Comparison of ENCODE assay signal across 27 cellular contexts in genomic region chr2:128286011-128286721, GRCh38. TPM values are rescaled to one million over a fixed set of nuclear protein-coding genes. Genes with fewer than 3 reads are reported as not detected.
DNase-seq lines count a peak whose midpoint lies in the region; ATAC-seq, FAIRE-seq and TF ChIP-seq lines count a peak whose summit lies in the region.
"Had no signal": no experiment of that assay in that cellular context is flagged by ENCODE, and none has a peak within 500 bp of the region (broad histone marks: within the 10 kb centered on the region; RNA-seq: fewer than 3 reads in every experiment).

No MANE protein-coding gene starts in this region.

- H3K4me1 Mint-ChIP-seq in GM23338 (peaks cover 41% of the 10 kb centered on the region), chondrocyte (ENCODE audit: low read depth) (peaks cover 5% of the 10 kb centered on the region)

- no peak overlapping the region for H4K91ac ChIP-seq in neuronal stem cell (ENCODE audit: low read depth, low read length, poor library complexity)

- no peaks in the 10 kb centered on the region for H3K27me3 ChIP-seq in GM23338 (ENCODE audit: insufficient read depth)
- no peaks in the 10 kb centered on the region for H3K27me3 ChIP-seq in hepatocyte
- no peaks in the 10 kb centered on the region for H3K27me3 ChIP-seq in neuronal stem cell (ENCODE audit: control insufficient read depth in 3 of 3, insufficient read depth in 3 of 3, low read depth in 1 of 3, low read length in 3 of 3)
- H3K27me3 ChIP-seq: Peyer's patch had no signal

- no peak overlapping the region for H2AK5ac ChIP-seq in neuronal stem cell (ENCODE audit: low read depth, low read length)

- no peak overlapping the region for H2BK5ac ChIP-seq in neuronal stem cell (ENCODE audit: low read length)

- H3K36me3 Mint-ChIP-seq in GM23338 (ENCODE audit: low read depth) (peaks cover 6% of the 10 kb centered on the region; the same call in 1 of the 3 replicates), chondrocyte (ENCODE audit: low read depth) (peaks cover 4% of the 10 kb centered on the region)
- H3K36me3 Mint-ChIP-seq: activated CD8-positive, alpha-beta memory T cell treated with anti-CD3 and anti-CD28 coated beads, Interleukin-2, amount 10 ng/mL, durations not matched to agents 7 days and 5 days had no signal

- H3K9me3 Mint-ChIP-seq in GM23338 (no peaks in the 10 kb centered on the region), chondrocyte (ENCODE audit: low read depth) (peaks cover 5% of the 10 kb centered on the region)
- H3K9me3 Mint-ChIP-seq: activated CD4-positive, alpha-beta T cell treated with anti-CD3 and anti-CD28 coated beads, Interleukin-2, amount 10 ng/mL, durations not matched to agents 7 days and 5 days; activated naive CD4-positive, alpha-beta T cell treated with anti-CD3 and anti-CD28 coated beads for 36 hours; activated T-cell treated with anti-CD3 and anti-CD28 coated beads, Interleukin-2, amount 50 U/mL, for 72 hours had no signal

- H2BK15ac ChIP-seq in neuronal stem cell (ENCODE audit: low read length), result no peak overlapping the region

- H3K4me3 ChIP-seq in GM23338 (no peak overlapping the region), hepatocyte (no peak overlapping the region), neuronal stem cell (ENCODE audit: low read length in 2 of 2) (no peak overlapping the region), foreskin fibroblast (ENCODE audit: low read depth in 1 of 2, low read length in 2 of 2) (no peak overlapping the region)
- H3K4me3 ChIP-seq: lung, Peyer's patch, prostate gland, skin epidermis had no signal

- no peak overlapping the region for H3K9ac ChIP-seq in neuronal stem cell (ENCODE audit: low read depth, low read length, poor library complexity)

- H3K79me2 ChIP-seq in GM23338 (replicated peaks; ENCODE audit: insufficient read depth) (peaks cover 98% of the 10 kb centered on the region), hepatocyte (peaks cover 92% of the 10 kb centered on the region)

- H3K27ac ChIP-seq in GM23338 (ENCODE audit: low read depth) (0 out of 2 replicates have a peak overlapping the region, but pooled peaks have one; percentile 32), hepatocyte (no peak overlapping the region), neuronal stem cell (replicated peaks; ENCODE audit: low read length) (no peak overlapping the region)
- H3K27ac ChIP-seq: Peyer's patch, prostate gland had no signal

- ATAC-seq in GM23338, result no peak
- ATAC-seq: activated T-cell treated with anti-CD3 and anti-CD28 coated beads, Interleukin-2, amount 50 U/mL, for 72 hours had no signal

- H2BK12ac ChIP-seq in neuronal stem cell (ENCODE audit: low read length), result no peak overlapping the region

- no peaks in the 10 kb centered on the region for H3F3A ChIP-seq in GM23338 (replicated peaks; ENCODE audit: low read depth)

- H4K8ac ChIP-seq in neuronal stem cell (ENCODE audit: low read depth, low read length), result no peak overlapping the region

- TF ChIP-seq CTCF in GM23338 (conservative IDR thresholded peaks at IDR 0.05; ENCODE audit: low read depth in 2 of 2), result no peak
- no peak for TF ChIP-seq CTCF in chondrocyte (IDR thresholded peaks at IDR 0.05)
- TF ChIP-seq CTCF in hepatocyte (IDR thresholded peaks at IDR 0.05; ENCODE audit: poor library complexity), result no peak
- no peak for TF ChIP-seq CTCF in D721Med (IDR thresholded peaks at IDR 0.05; ENCODE audit: insufficient read depth, missing control alignments)
- TF ChIP-seq CTCF in foreskin fibroblast (IDR thresholded peaks at IDR 0.05; ENCODE audit: low read depth, low read length), result no peak

- peaks cover 17% of the 10 kb centered on the region for H3K4me1 ChIP-seq in GM23338 (ENCODE audit: insufficient read depth)
- H3K4me1 ChIP-seq in hepatocyte (ENCODE audit: insufficient read depth), result peaks cover 17% of the 10 kb centered on the region
- H3K4me1 ChIP-seq in neuronal stem cell (ENCODE audit: control insufficient read depth in 2 of 2, insufficient read depth in 1 of 2, low read depth in 1 of 2, low read length in 2 of 2), result peaks cover 0 to 15% of the 10 kb centered on the region in 2 donors

- H3K18ac ChIP-seq in neuronal stem cell (ENCODE audit: low read length), result peak overlapping the region; percentile 31

- H3K36me3 ChIP-seq in GM23338 (ENCODE audit: insufficient read depth), result no peaks in the 10 kb centered on the region
- H3K36me3 ChIP-seq in hepatocyte (replicated peaks; ENCODE audit: insufficient read depth, low read depth), result no peaks in the 10 kb centered on the region
- H3K36me3 ChIP-seq in neuronal stem cell (replicated peaks in 1 of 2; ENCODE audit: control insufficient read depth in 2 of 2, insufficient read depth in 2 of 2, low read length in 2 of 2), result peaks cover 7 to 82% of the 10 kb centered on the region in 2 donors
- H3K36me3 ChIP-seq: prostate gland had no signal

- H3K4me3 Mint-ChIP-seq in GM23338, result no peak overlapping the region
- H3K4me3 Mint-ChIP-seq in chondrocyte (ENCODE audit: unreplicated experiment), result no peak overlapping the region
- H3K4me3 Mint-ChIP-seq: activated CD4-positive, alpha-beta T cell treated with anti-CD3 and anti-CD28 coated beads, Interleukin-2, amount 10 ng/mL, durations not matched to agents 7 days and 5 days; activated CD8-positive, alpha-beta memory T cell treated with anti-CD3 and anti-CD28 coated beads, Interleukin-2, amount 10 ng/mL, durations not matched to agents 7 days and 5 days; activated naive CD4-positive, alpha-beta T cell treated with anti-CD3 and anti-CD28 coated beads for 36 hours; activated T-cell treated with anti-CD3 and anti-CD28 coated beads, Interleukin-2, amount 50 U/mL, for 72 hours had no signal

- DNase-seq in GM23338 (ENCODE audit: low spot score) (no peak), chondrocyte (ENCODE audit: low spot score) (peak; percentile 70), hepatocyte (ENCODE audit: low spot score) (no peak), neuronal stem cell (ENCODE audit: low spot score) (no peak), epidermal melanocyte (ENCODE audit: insufficient read length, low spot score) (no peak), HK-2 (ENCODE audit: unreplicated experiment) (no peak), D721Med (ENCODE audit: insufficient read length, low spot score) (no peak), foreskin fibroblast (no peak)
- DNase-seq: ACHN; activated CD4-positive, alpha-beta T cell treated with anti-CD3 and anti-CD28 coated beads, Interleukin-2, amount 10 ng/mL, durations not matched to agents 7 days and 5 days; activated CD8-positive, alpha-beta memory T cell treated with anti-CD3 and anti-CD28 coated beads, Interleukin-2, amount 10 ng/mL, durations not matched to agents 7 days and 5 days; activated naive CD4-positive, alpha-beta T cell treated with anti-CD3 and anti-CD28 coated beads for 36 hours; activated T-cell treated with anti-CD3 and anti-CD28 coated beads, Interleukin-2, amount 50 U/mL, for 72 hours; amygdala; COR-L47; DND-41; Karpas-422; NCI-H2171; NCI-H524 treated with DMSO at 0.1 percent for 48 hours; Peyer's patch; stimulated activated CD4-positive, alpha-beta T cell treated with anti-CD3 and anti-CD28 coated beads, Interleukin-1b, Interleukin-23, amount 100 ng/mL, for 48 hours; T-helper 2 cell had no signal

- H3K23ac ChIP-seq in neuronal stem cell (ENCODE audit: low read depth, low read length, poor library complexity), result no peak overlapping the region

- H2BK120ac ChIP-seq in neuronal stem cell (ENCODE audit: low read depth, low read length), result peak overlapping the region; percentile 67

- no peak overlapping the region for H3K14ac ChIP-seq in neuronal stem cell (ENCODE audit: low read length)

- peaks cover 30% of the 10 kb centered on the region for H3K79me1 ChIP-seq in neuronal stem cell (ENCODE audit: low read depth, low read length)

- H3K9me3 ChIP-seq in hepatocyte (ENCODE audit: low read depth) (no peaks in the 10 kb centered on the region), neuronal stem cell (replicated peaks in 1 of 2; ENCODE audit: control insufficient read depth in 2 of 2, insufficient read depth in 1 of 2, low read depth in 1 of 2, low read length in 2 of 2) (peaks cover 0 to 1% of the 10 kb centered on the region in 2 donors)
- H3K9me3 ChIP-seq: Peyer's patch, prostate gland had no signal

- H3K4ac ChIP-seq in neuronal stem cell (ENCODE audit: low read length), result no peak overlapping the region

- H3K4me2 ChIP-seq in GM23338 (no peak overlapping the region), hepatocyte (peak overlapping the region; percentile 33), neuronal stem cell (ENCODE audit: insufficient read depth, low read length, poor library complexity, severe bottlenecking) (no peak overlapping the region)

- 70% methylated on average over 13 of the region's 13 CpGs for WGBS in hepatocyte (ENCODE audit: low lambda C conversion rate, missing lambda C conversion rate)
- WGBS in neuronal stem cell (ENCODE audit: extremely low coverage in 2 of 2, insufficient read length in 2 of 2, insufficient replicate concordance in 1 of 2), 2 donors, result no CpG with 5 or more reads among the region's 13 CpGs

- H2AFZ ChIP-seq in GM23338 (no peak overlapping the region), hepatocyte (no peak overlapping the region), neuronal stem cell (ENCODE audit: low read length) (no peak overlapping the region)

- H4K20me1 ChIP-seq in GM23338 (replicated peaks; ENCODE audit: insufficient read depth), result peaks cover 41% of the 10 kb centered on the region
- H4K20me1 ChIP-seq in hepatocyte (ENCODE audit: insufficient read depth, poor library complexity, severe bottlenecking), result peaks cover 46% of the 10 kb centered on the region

- peaks cover 4% of the 10 kb centered on the region for H3K27me3 Mint-ChIP-seq in GM23338 (ENCODE audit: insufficient read depth, low read depth, poor library complexity)
- H3K27me3 Mint-ChIP-seq in chondrocyte (ENCODE audit: low read depth), result no peaks in the 10 kb centered on the region
- H3K27me3 Mint-ChIP-seq: activated CD4-positive, alpha-beta T cell treated with anti-CD3 and anti-CD28 coated beads, Interleukin-2, amount 10 ng/mL, durations not matched to agents 7 days and 5 days; activated CD8-positive, alpha-beta memory T cell treated with anti-CD3 and anti-CD28 coated beads, Interleukin-2, amount 10 ng/mL, durations not matched to agents 7 days and 5 days had no signal

- H3K9me2 ChIP-seq in GM23338 (ENCODE audit: insufficient read depth), result no peaks in the 10 kb centered on the region
- H3K9me2 ChIP-seq in hepatocyte (replicated peaks; ENCODE audit: insufficient read depth), result no peaks in the 10 kb centered on the region

- H3K27ac Mint-ChIP-seq in GM23338 (no peak overlapping the region), chondrocyte (ENCODE audit: unreplicated experiment) (no peak overlapping the region)
- H3K27ac Mint-ChIP-seq: activated CD4-positive, alpha-beta T cell treated with anti-CD3 and anti-CD28 coated beads, Interleukin-2, amount 10 ng/mL, durations not matched to agents 7 days and 5 days; activated CD8-positive, alpha-beta memory T cell treated with anti-CD3 and anti-CD28 coated beads, Interleukin-2, amount 10 ng/mL, durations not matched to agents 7 days and 5 days; activated naive CD4-positive, alpha-beta T cell treated with anti-CD3 and anti-CD28 coated beads for 36 hours; activated T-cell treated with anti-CD3 and anti-CD28 coated beads, Interleukin-2, amount 50 U/mL, for 72 hours had no signal

- FAIRE-seq in D721Med (lab: Jason Lieb, UNC), result no peak
- FAIRE-seq: bronchial epithelial cell, H54 had no signal

RNA-seq across cellular contexts. Expression of gene HS6ST1, which starts 32.5 kb away (rescaled TPM):
- total RNA-seq in GM23338 (2014; rRNA removed; shearing (Covaris generic)), result 76.4 and 106 TPM in 2 replicates
- polyA plus RNA-seq in GM23338 (2016; fragmentation: Nextera tagmentation; extraction: Ambion mirVana), result 21.1 and 22.5 TPM in 2 replicates
- 30.0 to 39.2 TPM (median 33.1 TPM) in 3 replicates for total RNA-seq in chondrocyte
- 35.7 and 48.3 TPM in 2 replicates for total RNA-seq in hepatocyte
- polyA plus RNA-seq in hepatocyte, result 34.9 and 46.7 TPM in 2 replicates
- 32.8 TPM for polyA plus RNA-seq in neuronal stem cell (2013, experiment 1 of 2)
- 32.8 TPM for polyA plus RNA-seq in neuronal stem cell (2013, experiment 2 of 2)
